ENCODE assay signal across 19 cellular contexts in the genomic region with DNA sequence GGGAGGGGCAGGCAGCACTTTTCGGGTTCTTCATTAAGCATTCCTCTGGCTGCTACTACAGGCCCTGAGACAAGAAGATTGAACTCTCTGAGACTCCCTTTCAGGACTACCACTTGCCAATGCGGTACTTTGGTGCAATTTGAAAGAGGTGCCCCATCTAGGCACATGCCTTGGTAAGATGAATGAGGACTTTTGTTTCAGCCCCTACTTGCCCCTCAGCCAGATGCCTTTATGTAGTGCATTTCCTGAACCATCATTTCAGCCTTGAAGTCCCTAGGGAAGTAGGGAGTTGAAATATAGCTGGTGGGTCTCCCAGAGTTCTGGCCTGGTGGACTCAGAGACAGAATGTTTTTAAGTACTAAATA.
DNase-seq lines count a peak whose midpoint lies in the region; ATAC-seq, FAIRE-seq and TF ChIP-seq lines count a peak whose summit lies in the region.
"Had no signal": no experiment of that assay in that cellular context is flagged by ENCODE, and none has a peak within 500 bp of the region (broad histone marks: within the 10 kb centered on the region; RNA-seq: fewer than 3 reads in every experiment).

No MANE protein-coding gene starts in this region.

- no peak overlapping the region for H3K9ac ChIP-seq in BLaER1 treated with 17β-estradiol and CSF1 and Interleukin-3, amounts not matched to agents 10 nM and 100 nM
- H3K9ac ChIP-seq in endodermal cell (ENCODE audit: extremely low read depth, low read length, poor library complexity, severe bottlenecking) (peak overlapping the region; percentile 17), neural progenitor cell (no peak overlapping the region)

- H4K20me1 ChIP-seq in BLaER1 treated with 17β-estradiol and CSF1 and Interleukin-3, amounts not matched to agents 10 nM and 100 nM = no peaks in the 10 kb centered on the region
- no peaks in the 10 kb centered on the region for H4K20me1 ChIP-seq in neural progenitor cell (ENCODE audit: low read depth)

- no peak for ATAC-seq in stimulated activated naive CD8-positive, alpha-beta T cell treated with anti-CD3 and anti-CD28 coated beads, Interleukin-15, Interleukin-2, amounts not matched to agents 100 U/mL and 50 U/mL, for 24 hours
- ATAC-seq: K562 had no signal

- H3K36me3 Mint-ChIP-seq in endodermal cell (ENCODE audit: low read depth) (peaks cover 15% of the 10 kb centered on the region), neural progenitor cell (peaks cover 9% of the 10 kb centered on the region)
- H3K36me3 Mint-ChIP-seq: CD8-positive, alpha-beta memory T cell had no signal

- H3K4me2 ChIP-seq in BLaER1 treated with 17β-estradiol and CSF1 and Interleukin-3, amounts not matched to agents 10 nM and 100 nM = peak overlapping the region in 6 of 11 experiments; percentile 16 to 58 (median 36); a peak in 7 of 22 replicates
- H3K4me2 ChIP-seq in neural progenitor cell = peak overlapping the region; percentile 8

- H3K4me1 Mint-ChIP-seq in endodermal cell (peaks cover 39% of the 10 kb centered on the region), neural progenitor cell (peaks cover 23% of the 10 kb centered on the region)
- H3K4me1 Mint-ChIP-seq: CD8-positive, alpha-beta memory T cell had no signal

- no peaks in the 10 kb centered on the region for H3K27me3 ChIP-seq in BLaER1 treated with 17β-estradiol and CSF1 and Interleukin-3, amounts not matched to agents 10 nM and 100 nM
- H3K27me3 ChIP-seq in endodermal cell (ENCODE audit: control insufficient read depth, insufficient read depth, low read length, poor library complexity, severe bottlenecking) = no peaks in the 10 kb centered on the region
- H3K27me3 ChIP-seq in neural progenitor cell = no peaks in the 10 kb centered on the region
- no peaks in the 10 kb centered on the region for H3K27me3 ChIP-seq in Peyer's patch

- TF ChIP-seq POLR2A in GM12892 (IDR thresholded peaks at IDR 0.05; ENCODE audit: low read depth, low read length) (no peak), Peyer's patch (IDR thresholded peaks at IDR 0.05) (no peak)

- no peaks in the 10 kb centered on the region for H3K36me3 ChIP-seq in BLaER1 treated with 17β-estradiol and CSF1 and Interleukin-3, amounts not matched to agents 10 nM and 100 nM
- H3K36me3 ChIP-seq in endodermal cell (ENCODE audit: control insufficient read depth, insufficient read depth, low read length) (peaks cover 46% of the 10 kb centered on the region), neural progenitor cell (no peaks in the 10 kb centered on the region), Peyer's patch (no peaks in the 10 kb centered on the region)
- H3K36me3 ChIP-seq: HAP-1 had no signal

- WGBS in endodermal cell (ENCODE audit: insufficient coverage in 1 of 2, insufficient read length in 1 of 2), 2 experiments = 44 to 61% methylated on average over 2 of the region's 2 CpGs

- H3K27ac ChIP-seq in BLaER1 treated with 17β-estradiol and CSF1 and Interleukin-3, amounts not matched to agents 10 nM and 100 nM = no peak overlapping the region
- H3K27ac ChIP-seq in endodermal cell (ENCODE audit: low read depth, low read length) (no peak overlapping the region), neural progenitor cell (no peak overlapping the region), Peyer's patch (no peak overlapping the region)
- H3K27ac ChIP-seq: HL-60 had no signal

- H3K27ac Mint-ChIP-seq in endodermal cell = no peak overlapping the region
- H3K27ac Mint-ChIP-seq in neural progenitor cell = peak overlapping the region; percentile 14
- H3K27ac Mint-ChIP-seq: CD8-positive, alpha-beta memory T cell had no signal

- no peak overlapping the region for H3K4me3 Mint-ChIP-seq in endodermal cell
- H3K4me3 Mint-ChIP-seq in neural progenitor cell = no peak overlapping the region
- H3K4me3 Mint-ChIP-seq: CD8-positive, alpha-beta memory T cell had no signal

- H3K9me3 ChIP-seq in BLaER1 treated with 17β-estradiol and CSF1 and Interleukin-3, amounts not matched to agents 10 nM and 100 nM (replicated peaks in 1 of 11) = no peaks in the 10 kb centered on the region
- H3K9me3 ChIP-seq in endodermal cell (ENCODE audit: control insufficient read depth, low read length) (no peaks in the 10 kb centered on the region), neural progenitor cell (ENCODE audit: low read depth) (no peaks in the 10 kb centered on the region), Peyer's patch (no peaks in the 10 kb centered on the region)
- H3K9me3 ChIP-seq: HAP-1 had no signal

- H3K27me3 Mint-ChIP-seq in endodermal cell (ENCODE audit: insufficient read depth) = no peaks in the 10 kb centered on the region
- H3K27me3 Mint-ChIP-seq in neural progenitor cell (ENCODE audit: insufficient read depth, low read depth) = peaks cover 5% of the 10 kb centered on the region

- no peaks in the 10 kb centered on the region for H3K9me3 Mint-ChIP-seq in endodermal cell
- no peaks in the 10 kb centered on the region for H3K9me3 Mint-ChIP-seq in neural progenitor cell
- H3K9me3 Mint-ChIP-seq: CD8-positive, alpha-beta memory T cell had no signal

- no peaks in the 10 kb centered on the region for H3K79me2 ChIP-seq in neural progenitor cell (ENCODE audit: low read depth)

- FAIRE-seq in GM12892 (lab: Jason Lieb, UNC) (no peak), frontal cortex (lab: Jason Lieb, UNC) (no peak)
- FAIRE-seq: A204.1, G401.6, HTR-8/SVneo, K562 had no signal

- H3K4me1 ChIP-seq in BLaER1 treated with 17β-estradiol and CSF1 and Interleukin-3, amounts not matched to agents 10 nM and 100 nM = peaks cover 0 to 21% (median 9%) of the 10 kb centered on the region in 10 experiments; a peak in 15 of 20 replicates
- H3K4me1 ChIP-seq in endodermal cell (ENCODE audit: control insufficient read depth, insufficient read depth, low read length) (peaks cover 28% of the 10 kb centered on the region), neural progenitor cell (peaks cover 12% of the 10 kb centered on the region), Peyer's patch (peaks cover 0 to 15% (median 0%) of the 10 kb centered on the region in 4 donors)
- H3K4me1 ChIP-seq: HAP-1 had no signal

- peaks cover 10% of the 10 kb centered on the region for H3F3A ChIP-seq in neural progenitor cell (ENCODE audit: low read depth)

- H3K4me3 ChIP-seq in BLaER1 treated with 17β-estradiol and CSF1 and Interleukin-3, amounts not matched to agents 10 nM and 100 nM = no peak overlapping the region
- peak overlapping the region; percentile 31 for H3K4me3 ChIP-seq in endodermal cell (ENCODE audit: low read length)
- H3K4me3 ChIP-seq in neural progenitor cell = no peak overlapping the region
- H3K4me3 ChIP-seq in Peyer's patch = no peak overlapping the region
- H3K4me3 ChIP-seq: HAP-1, K562 had no signal

- peak; percentile 19 for DNase-seq in NCI-H69 (lab: John Stamatoyannopoulos, UW)
- DNase-seq in endodermal cell = no peak
- DNase-seq in neural progenitor cell (ENCODE audit: low spot score) = no peak
- DNase-seq in GM12892 (ENCODE audit: insufficient read length) = no peak
- DNase-seq in frontal cortex (ENCODE audit: low spot score in 2 of 2) = no peak
- no peak for DNase-seq in Peyer's patch
- DNase-seq in stimulated activated naive CD8-positive, alpha-beta T cell treated with anti-CD3 and anti-CD28 coated beads, Interleukin-15, Interleukin-2, amounts not matched to agents 100 U/mL and 50 U/mL, for 24 hours = no peak
- DNase-seq: CD8-positive, alpha-beta memory T cell; NCI-H1105 treated with DMSO at 0.1 percent for 48 hours; NCI-H1694; NCI-H2081 treated with DMSO at 0.1 percent for 48 hours; NCI-H446 treated with DMSO at 0.1 percent for 48 hours had no signal

- H2AFZ ChIP-seq in neural progenitor cell (replicated peaks) = no peak overlapping the region

- no peak for TF ChIP-seq CTCF in endodermal cell (conservative IDR thresholded peaks at IDR 0.05)
- TF ChIP-seq CTCF in neural progenitor cell (IDR thresholded peaks at IDR 0.05) = no peak
- no peak for TF ChIP-seq CTCF in Peyer's patch (IDR thresholded peaks at IDR 0.05)
